Comparison of ENCODE assay signal across 1 cellular context in genomic region chr5:107687404-107687803, GRCh38.
TF ChIP-seq lines count a peak whose summit lies in the region.

No MANE protein-coding gene starts in this region.

TF ChIP-seq in GM23338, 12 proteins besides CTCF, POLR2A, EP300 and RAD21 (continued from another document):
- TF ChIP-seq ZNF462 (CRISPR knock-in tag; IDR thresholded peaks at IDR 0.05) (no peak), ZNF331 (CRISPR knock-in tag; IDR thresholded peaks at IDR 0.05; ENCODE audit: low read depth) (no peak), NANOG (IDR thresholded peaks at IDR 0.05; ENCODE audit: borderline replicate concordance) (no peak), EZH2phosphoT487 (IDR thresholded peaks at IDR 0.05; ENCODE audit: unreplicated experiment) (no peak), STAT1 (IDR thresholded peaks at IDR 0.05; ENCODE audit: unreplicated experiment) (no peak), CREB1 (CRISPR knock-in tag; IDR thresholded peaks at IDR 0.05; ENCODE audit: low read depth) (no peak), JUNB (IDR thresholded peaks at IDR 0.05; ENCODE audit: unreplicated experiment) (no peak), ETS1 (IDR thresholded peaks at IDR 0.05) (no peak), EZH2 (IDR thresholded peaks at IDR 0.05; ENCODE audit: low read depth, unreplicated experiment) (no peak)
